In genomic region chr9:92749071-92749933, GRCh38 we compare ENCODE assay signal across 1 cellular context.
TF ChIP-seq lines count a peak whose summit lies in the region.

No MANE protein-coding gene starts in this region.

TF ChIP-seq in SK-N-SH treated with all-trans-retinoic acid at 6 μM for 48 hours, 23 proteins besides CTCF, POLR2A, EP300 and RAD21 (continued from another document):
- TF ChIP-seq, protein P1, sequence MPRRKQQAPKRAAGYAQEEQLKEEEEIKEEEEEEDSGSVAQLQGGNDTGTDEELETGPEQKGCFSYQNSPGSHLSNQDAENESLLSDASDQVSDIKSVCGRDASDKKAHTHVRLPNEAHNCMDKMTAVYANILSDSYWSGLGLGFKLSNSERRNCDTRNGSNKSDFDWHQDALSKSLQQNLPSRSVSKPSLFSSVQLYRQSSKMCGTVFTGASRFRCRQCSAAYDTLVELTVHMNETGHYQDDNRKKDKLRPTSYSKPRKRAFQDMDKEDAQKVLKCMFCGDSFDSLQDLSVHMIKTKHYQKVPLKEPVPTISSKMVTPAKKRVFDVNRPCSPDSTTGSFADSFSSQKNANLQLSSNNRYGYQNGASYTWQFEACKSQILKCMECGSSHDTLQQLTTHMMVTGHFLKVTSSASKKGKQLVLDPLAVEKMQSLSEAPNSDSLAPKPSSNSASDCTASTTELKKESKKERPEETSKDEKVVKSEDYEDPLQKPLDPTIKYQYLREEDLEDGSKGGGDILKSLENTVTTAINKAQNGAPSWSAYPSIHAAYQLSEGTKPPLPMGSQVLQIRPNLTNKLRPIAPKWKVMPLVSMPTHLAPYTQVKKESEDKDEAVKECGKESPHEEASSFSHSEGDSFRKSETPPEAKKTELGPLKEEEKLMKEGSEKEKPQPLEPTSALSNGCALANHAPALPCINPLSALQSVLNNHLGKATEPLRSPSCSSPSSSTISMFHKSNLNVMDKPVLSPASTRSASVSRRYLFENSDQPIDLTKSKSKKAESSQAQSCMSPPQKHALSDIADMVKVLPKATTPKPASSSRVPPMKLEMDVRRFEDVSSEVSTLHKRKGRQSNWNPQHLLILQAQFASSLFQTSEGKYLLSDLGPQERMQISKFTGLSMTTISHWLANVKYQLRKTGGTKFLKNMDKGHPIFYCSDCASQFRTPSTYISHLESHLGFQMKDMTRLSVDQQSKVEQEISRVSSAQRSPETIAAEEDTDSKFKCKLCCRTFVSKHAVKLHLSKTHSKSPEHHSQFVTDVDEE (CRISPR knock-in tag; IDR thresholded peaks at IDR 0.05) = no peak
- TF ChIP-seq TOX (CRISPR knock-in tag; IDR thresholded peaks at IDR 0.05; ENCODE audit: borderline replicate concordance) (no peak), ZNF565 (CRISPR knock-in tag; conservative IDR thresholded peaks at IDR 0.05; ENCODE audit: low read depth) (no peak), CSDC2 (CRISPR knock-in tag; IDR thresholded peaks at IDR 0.05) (no peak), SNAI2 (CRISPR knock-in tag; IDR thresholded peaks at IDR 0.05) (no peak), ZC3H10 (CRISPR knock-in tag; IDR thresholded peaks at IDR 0.05) (no peak), GLIS3 (CRISPR knock-in tag; IDR thresholded peaks at IDR 0.05) (no peak), ZNF70 (CRISPR knock-in tag; IDR thresholded peaks at IDR 0.05) (no peak), ZFP30 (CRISPR knock-in tag; IDR thresholded peaks at IDR 0.05) (no peak), POU6F1 (CRISPR knock-in tag; IDR thresholded peaks at IDR 0.05; ENCODE audit: borderline replicate concordance, low read depth) (no peak), PATZ1 (CRISPR knock-in tag; IDR thresholded peaks at IDR 0.05; ENCODE audit: borderline replicate concordance) (no peak)
